ENCODE assay signal across 1 cellular context in genomic region chr16:1082266-1082951, GRCh38.
TF ChIP-seq lines count a peak whose summit lies in the region.

No MANE protein-coding gene starts in this region.

TF ChIP-seq in HepG2, 621 proteins besides CTCF, POLR2A, EP300 and RAD21 (continued from another document and continues in another):
- TF ChIP-seq ZNF441 (CRISPR knock-in tag; IDR thresholded peaks at IDR 0.05; ENCODE audit: borderline replicate concordance) (peak; percentile 81), ZNF780A (CRISPR knock-in tag; IDR thresholded peaks at IDR 0.05) (peak; percentile 90; the same call in 1 of the 2 replicates), ZNF350 (CRISPR knock-in tag; IDR thresholded peaks at IDR 0.05; ENCODE audit: borderline replicate concordance, low read depth) (peak; percentile 95), KDM4B (CRISPR knock-in tag; IDR thresholded peaks at IDR 0.05) (peak; percentile 38; the same call in 1 of the 2 replicates), HNRNPK (IDR thresholded peaks at IDR 0.05; ENCODE audit: low read depth, low read length, poor library complexity, severe bottlenecking) (no peak), KLF16 (CRISPR knock-in tag; IDR thresholded peaks at IDR 0.05) (peak in 1 of 2 experiments; percentile 84; a peak in 2 of 4 replicates), ZNF891 (CRISPR knock-in tag; IDR thresholded peaks at IDR 0.05) (peak; percentile 95), CREB1 (IDR thresholded peaks at IDR 0.05) (no peak), CREB1 (CRISPR knock-in tag; IDR thresholded peaks at IDR 0.05) (no peak), SP1 (IDR thresholded peaks at IDR 0.05) (no peak), SP1 (CRISPR knock-in tag; IDR thresholded peaks at IDR 0.05) (peak; percentile 36; the same call in 1 of the 2 replicates), HNRNPUL1 (IDR thresholded peaks at IDR 0.05; ENCODE audit: low read depth, low read length) (no peak), ZNF660 (CRISPR knock-in tag; IDR thresholded peaks at IDR 0.05; ENCODE audit: borderline replicate concordance, low read depth) (no peak), NFYC (CRISPR knock-in tag; IDR thresholded peaks at IDR 0.05) (peak; percentile 64), NFRKB (IDR thresholded peaks at IDR 0.05) (no peak), HMGA1 (CRISPR knock-in tag; conservative IDR thresholded peaks at IDR 0.05) (no peak), THAP9 (CRISPR knock-in tag; IDR thresholded peaks at IDR 0.05; ENCODE audit: borderline replicate concordance) (peak; percentile 84), ZNF264 (CRISPR knock-in tag; IDR thresholded peaks at IDR 0.05) (peak; percentile 89), PITX1 (CRISPR knock-in tag; IDR thresholded peaks at IDR 0.05) (peak; percentile 96), RFXAP (CRISPR knock-in tag; IDR thresholded peaks at IDR 0.05; ENCODE audit: borderline replicate concordance) (peak; percentile 66; the same call in 1 of the 2 replicates), DMAP1 (CRISPR knock-in tag; IDR thresholded peaks at IDR 0.05) (peak; percentile 92), SSRP1 (CRISPR knock-in tag; IDR thresholded peaks at IDR 0.05) (no peak), ELF3 (CRISPR knock-in tag; IDR thresholded peaks at IDR 0.05) (peak; percentile 87), CBFB (CRISPR knock-in tag; IDR thresholded peaks at IDR 0.05) (peak; percentile 54; the same call in 1 of the 2 replicates), RFX1 (IDR thresholded peaks at IDR 0.05) (no peak), NPAS2 (CRISPR knock-in tag; IDR thresholded peaks at IDR 0.05; ENCODE audit: borderline replicate concordance) (no peak), CEBPZ (IDR thresholded peaks at IDR 0.05; ENCODE audit: low read length) (no peak), KLF13 (CRISPR knock-in tag; IDR thresholded peaks at IDR 0.05) (no peak)
- TF ChIP-seq, protein P1, sequence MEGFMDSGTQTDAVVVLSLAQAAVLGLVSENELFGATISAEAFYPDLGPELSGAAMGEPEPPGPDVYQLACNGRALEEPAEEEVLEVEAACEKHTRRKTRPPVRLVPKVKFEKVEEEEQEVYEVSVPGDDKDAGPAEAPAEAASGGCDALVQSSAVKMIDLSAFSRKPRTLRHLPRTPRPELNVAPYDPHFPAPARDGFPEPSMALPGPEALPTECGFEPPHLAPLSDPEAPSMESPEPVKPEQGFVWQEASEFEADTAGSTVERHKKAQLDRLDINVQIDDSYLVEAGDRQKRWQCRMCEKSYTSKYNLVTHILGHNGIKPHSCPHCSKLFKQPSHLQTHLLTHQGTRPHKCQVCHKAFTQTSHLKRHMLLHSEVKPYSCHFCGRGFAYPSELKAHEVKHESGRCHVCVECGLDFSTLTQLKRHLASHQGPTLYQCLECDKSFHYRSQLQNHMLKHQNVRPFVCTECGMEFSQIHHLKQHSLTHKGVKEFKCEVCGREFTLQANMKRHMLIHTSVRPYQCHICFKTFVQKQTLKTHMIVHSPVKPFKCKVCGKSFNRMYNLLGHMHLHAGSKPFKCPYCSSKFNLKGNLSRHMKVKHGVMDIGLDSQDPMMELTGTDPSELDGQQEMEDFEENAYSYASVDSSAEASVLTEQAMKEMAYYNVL (CRISPR knock-in tag; IDR thresholded peaks at IDR 0.05; ENCODE audit: borderline replicate concordance): peak; percentile 85; the same call in 1 of the 2 replicates
- TF ChIP-seq, protein P2, sequence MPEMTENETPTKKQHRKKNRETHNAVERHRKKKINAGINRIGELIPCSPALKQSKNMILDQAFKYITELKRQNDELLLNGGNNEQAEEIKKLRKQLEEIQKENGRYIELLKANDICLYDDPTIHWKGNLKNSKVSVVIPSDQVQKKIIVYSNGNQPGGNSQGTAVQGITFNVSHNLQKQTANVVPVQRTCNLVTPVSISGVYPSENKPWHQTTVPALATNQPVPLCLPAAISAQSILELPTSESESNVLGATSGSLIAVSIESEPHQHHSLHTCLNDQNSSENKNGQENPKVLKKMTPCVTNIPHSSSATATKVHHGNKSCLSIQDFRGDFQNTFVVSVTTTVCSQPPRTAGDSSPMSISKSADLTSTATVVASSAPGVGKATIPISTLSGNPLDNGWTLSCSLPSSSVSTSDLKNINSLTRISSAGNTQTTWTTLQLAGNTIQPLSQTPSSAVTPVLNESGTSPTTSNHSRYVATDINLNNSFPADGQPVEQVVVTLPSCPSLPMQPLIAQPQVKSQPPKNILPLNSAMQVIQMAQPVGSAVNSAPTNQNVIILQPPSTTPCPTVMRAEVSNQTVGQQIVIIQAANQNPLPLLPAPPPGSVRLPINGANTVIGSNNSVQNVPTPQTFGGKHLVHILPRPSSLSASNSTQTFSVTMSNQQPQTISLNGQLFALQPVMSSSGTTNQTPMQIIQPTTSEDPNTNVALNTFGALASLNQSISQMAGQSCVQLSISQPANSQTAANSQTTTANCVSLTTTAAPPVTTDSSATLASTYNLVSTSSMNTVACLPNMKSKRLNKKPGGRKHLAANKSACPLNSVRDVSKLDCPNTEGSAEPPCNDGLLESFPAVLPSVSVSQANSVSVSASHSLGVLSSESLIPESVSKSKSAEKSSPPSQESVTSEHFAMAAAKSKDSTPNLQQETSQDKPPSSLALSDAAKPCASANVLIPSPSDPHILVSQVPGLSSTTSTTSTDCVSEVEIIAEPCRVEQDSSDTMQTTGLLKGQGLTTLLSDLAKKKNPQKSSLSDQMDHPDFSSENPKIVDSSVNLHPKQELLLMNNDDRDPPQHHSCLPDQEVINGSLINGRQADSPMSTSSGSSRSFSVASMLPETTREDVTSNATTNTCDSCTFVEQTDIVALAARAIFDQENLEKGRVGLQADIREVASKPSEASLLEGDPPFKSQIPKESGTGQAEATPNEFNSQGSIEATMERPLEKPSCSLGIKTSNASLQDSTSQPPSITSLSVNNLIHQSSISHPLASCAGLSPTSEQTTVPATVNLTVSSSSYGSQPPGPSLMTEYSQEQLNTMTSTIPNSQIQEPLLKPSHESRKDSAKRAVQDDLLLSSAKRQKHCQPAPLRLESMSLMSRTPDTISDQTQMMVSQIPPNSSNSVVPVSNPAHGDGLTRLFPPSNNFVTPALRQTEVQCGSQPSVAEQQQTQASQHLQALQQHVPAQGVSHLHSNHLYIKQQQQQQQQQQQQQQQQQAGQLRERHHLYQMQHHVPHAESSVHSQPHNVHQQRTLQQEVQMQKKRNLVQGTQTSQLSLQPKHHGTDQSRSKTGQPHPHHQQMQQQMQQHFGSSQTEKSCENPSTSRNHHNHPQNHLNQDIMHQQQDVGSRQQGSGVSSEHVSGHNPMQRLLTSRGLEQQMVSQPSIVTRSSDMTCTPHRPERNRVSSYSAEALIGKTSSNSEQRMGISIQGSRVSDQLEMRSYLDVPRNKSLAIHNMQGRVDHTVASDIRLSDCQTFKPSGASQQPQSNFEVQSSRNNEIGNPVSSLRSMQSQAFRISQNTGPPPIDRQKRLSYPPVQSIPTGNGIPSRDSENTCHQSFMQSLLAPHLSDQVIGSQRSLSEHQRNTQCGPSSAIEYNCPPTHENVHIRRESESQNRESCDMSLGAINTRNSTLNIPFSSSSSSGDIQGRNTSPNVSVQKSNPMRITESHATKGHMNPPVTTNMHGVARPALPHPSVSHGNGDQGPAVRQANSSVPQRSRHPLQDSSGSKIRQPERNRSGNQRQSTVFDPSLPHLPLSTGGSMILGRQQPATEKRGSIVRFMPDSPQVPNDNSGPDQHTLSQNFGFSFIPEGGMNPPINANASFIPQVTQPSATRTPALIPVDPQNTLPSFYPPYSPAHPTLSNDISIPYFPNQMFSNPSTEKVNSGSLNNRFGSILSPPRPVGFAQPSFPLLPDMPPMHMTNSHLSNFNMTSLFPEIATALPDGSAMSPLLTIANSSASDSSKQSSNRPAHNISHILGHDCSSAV (CRISPR knock-in tag; IDR thresholded peaks at IDR 0.05; ENCODE audit: borderline replicate concordance): peak; percentile 30; the same call in 1 of the 2 replicates
- TF ChIP-seq, protein P3, sequence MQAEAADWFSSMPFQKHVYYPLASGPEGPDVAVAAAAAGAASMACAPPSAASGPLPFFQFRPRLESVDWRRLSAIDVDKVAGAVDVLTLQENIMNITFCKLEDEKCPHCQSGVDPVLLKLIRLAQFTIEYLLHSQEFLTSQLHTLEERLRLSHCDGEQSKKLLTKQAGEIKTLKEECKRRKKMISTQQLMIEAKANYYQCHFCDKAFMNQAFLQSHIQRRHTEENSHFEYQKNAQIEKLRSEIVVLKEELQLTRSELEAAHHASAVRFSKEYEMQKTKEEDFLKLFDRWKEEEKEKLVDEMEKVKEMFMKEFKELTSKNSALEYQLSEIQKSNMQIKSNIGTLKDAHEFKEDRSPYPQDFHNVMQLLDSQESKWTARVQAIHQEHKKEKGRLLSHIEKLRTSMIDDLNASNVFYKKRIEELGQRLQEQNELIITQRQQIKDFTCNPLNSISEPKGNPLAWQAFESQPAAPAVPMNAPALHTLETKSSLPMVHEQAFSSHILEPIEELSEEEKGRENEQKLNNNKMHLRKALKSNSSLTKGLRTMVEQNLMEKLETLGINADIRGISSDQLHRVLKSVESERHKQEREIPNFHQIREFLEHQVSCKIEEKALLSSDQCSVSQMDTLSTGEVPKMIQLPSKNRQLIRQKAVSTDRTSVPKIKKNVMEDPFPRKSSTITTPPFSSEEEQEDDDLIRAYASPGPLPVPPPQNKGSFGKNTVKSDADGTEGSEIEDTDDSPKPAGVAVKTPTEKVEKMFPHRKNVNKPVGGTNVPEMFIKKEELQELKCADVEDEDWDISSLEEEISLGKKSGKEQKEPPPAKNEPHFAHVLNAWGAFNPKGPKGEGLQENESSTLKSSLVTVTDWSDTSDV (CRISPR knock-in tag; IDR thresholded peaks at IDR 0.05): peak; percentile 93; the same call in 1 of the 2 replicates
- TF ChIP-seq, protein P4, sequence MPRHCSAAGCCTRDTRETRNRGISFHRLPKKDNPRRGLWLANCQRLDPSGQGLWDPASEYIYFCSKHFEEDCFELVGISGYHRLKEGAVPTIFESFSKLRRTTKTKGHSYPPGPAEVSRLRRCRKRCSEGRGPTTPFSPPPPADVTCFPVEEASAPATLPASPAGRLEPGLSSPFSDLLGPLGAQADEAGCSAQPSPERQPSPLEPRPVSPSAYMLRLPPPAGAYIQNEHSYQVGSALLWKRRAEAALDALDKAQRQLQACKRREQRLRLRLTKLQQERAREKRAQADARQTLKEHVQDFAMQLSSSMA (CRISPR knock-in tag; IDR thresholded peaks at IDR 0.05): 0 out of 2 replicates have a peak, but pooled peaks have one; percentile 16
- TF ChIP-seq, protein P5, sequence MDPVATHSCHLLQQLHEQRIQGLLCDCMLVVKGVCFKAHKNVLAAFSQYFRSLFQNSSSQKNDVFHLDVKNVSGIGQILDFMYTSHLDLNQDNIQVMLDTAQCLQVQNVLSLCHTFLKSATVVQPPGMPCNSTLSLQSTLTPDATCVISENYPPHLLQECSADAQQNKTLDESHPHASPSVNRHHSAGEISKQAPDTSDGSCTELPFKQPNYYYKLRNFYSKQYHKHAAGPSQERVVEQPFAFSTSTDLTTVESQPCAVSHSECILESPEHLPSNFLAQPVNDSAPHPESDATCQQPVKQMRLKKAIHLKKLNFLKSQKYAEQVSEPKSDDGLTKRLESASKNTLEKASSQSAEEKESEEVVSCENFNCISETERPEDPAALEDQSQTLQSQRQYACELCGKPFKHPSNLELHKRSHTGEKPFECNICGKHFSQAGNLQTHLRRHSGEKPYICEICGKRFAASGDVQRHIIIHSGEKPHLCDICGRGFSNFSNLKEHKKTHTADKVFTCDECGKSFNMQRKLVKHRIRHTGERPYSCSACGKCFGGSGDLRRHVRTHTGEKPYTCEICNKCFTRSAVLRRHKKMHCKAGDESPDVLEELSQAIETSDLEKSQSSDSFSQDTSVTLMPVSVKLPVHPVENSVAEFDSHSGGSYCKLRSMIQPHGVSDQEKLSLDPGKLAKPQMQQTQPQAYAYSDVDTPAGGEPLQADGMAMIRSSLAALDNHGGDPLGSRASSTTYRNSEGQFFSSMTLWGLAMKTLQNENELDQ (CRISPR knock-in tag; IDR thresholded peaks at IDR 0.05; ENCODE audit: borderline replicate concordance): peak; percentile 13; the same call in 1 of the 2 replicates
